19 cellular contexts compared by ENCODE assay signal in the genomic region with DNA sequence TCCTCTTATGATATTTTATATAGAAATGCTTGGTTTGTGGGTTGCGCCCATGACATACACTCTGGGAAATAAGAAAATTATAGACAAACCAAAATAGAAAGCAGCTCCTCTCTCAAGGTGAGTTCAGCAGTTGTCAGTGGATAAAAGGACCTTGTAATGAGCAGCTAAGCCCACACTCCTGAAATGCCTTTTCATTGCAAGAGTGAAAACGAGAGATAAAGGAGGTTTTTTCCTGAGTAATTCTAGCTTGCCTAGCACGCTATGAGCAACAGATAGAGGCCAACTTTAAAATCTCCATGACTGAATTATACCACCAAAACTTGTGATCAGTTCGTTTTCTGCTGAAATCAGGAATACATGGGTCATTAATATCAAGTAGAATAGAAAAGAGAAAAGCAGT.
DNase-seq lines count a peak whose midpoint lies in the region; ATAC-seq, FAIRE-seq and TF ChIP-seq lines count a peak whose summit lies in the region.
"Had no signal": no experiment of that assay in that cellular context is flagged by ENCODE, and none has a peak within 500 bp of the region (broad histone marks: within the 10 kb centered on the region; RNA-seq: fewer than 3 reads in every experiment).

No MANE protein-coding gene starts in this region.

- H3K27ac Mint-ChIP-seq in activated T-cell treated with anti-CD3 and anti-CD28 coated beads, Interleukin-2, amount 50 U/mL, for 24 hours: peak overlapping the region; percentile 33
- peak overlapping the region; percentile 12 for H3K27ac Mint-ChIP-seq in chondrocyte (ENCODE audit: unreplicated experiment)
- H3K27ac Mint-ChIP-seq: CD4-positive, alpha-beta memory T cell had no signal

- no peaks in the 10 kb centered on the region for H3K9me3 Mint-ChIP-seq in activated T-cell treated with anti-CD3 and anti-CD28 coated beads, Interleukin-2, amount 50 U/mL, for 24 hours
- no peaks in the 10 kb centered on the region for H3K9me3 Mint-ChIP-seq in chondrocyte (ENCODE audit: low read depth)
- H3K9me3 Mint-ChIP-seq: CD4-positive, alpha-beta memory T cell had no signal

- H3K4me2 ChIP-seq in A549: no peak overlapping the region

- TF ChIP-seq RAD21 in A549 (conservative IDR thresholded peaks at IDR 0.05 in 1 of 2, IDR thresholded peaks at IDR 0.05 in 1 of 2): no peak

- WGBS in A549 (ENCODE audit: missing lambda C conversion rate): 62% methylated on average over 4 of the region's 4 CpGs

- POLR2A ChIA-PET in A549 (lab: Yijun Ruan, JAX): no interaction called here
- POLR2A ChIA-PET in HEK293 (lab: Yijun Ruan, JAX): no interaction called here

- no peaks in the 10 kb centered on the region for H3K36me3 ChIP-seq in HEK293 (ENCODE audit: control insufficient read depth in 2 of 2, insufficient read depth in 1 of 2, low read length in 2 of 2)
- no peaks in the 10 kb centered on the region for H3K36me3 ChIP-seq in brain microvascular endothelial cell (replicated peaks)
- H3K36me3 ChIP-seq: BE2C had no signal

- no peak for TF ChIP-seq POLR2A in A549 (IDR thresholded peaks at IDR 0.05; ENCODE audit: low read length)

- no peak for ATAC-seq in A549
- ATAC-seq in HG02571 (IDR thresholded peaks at IDR 0.05; ENCODE audit: unreplicated experiment): no peak
- ATAC-seq: HCT116 had no signal

- H3K27ac ChIP-seq in A549 (no peak overlapping the region), HEK293 (ENCODE audit: extremely low read depth, low read depth, low read length) (no peak overlapping the region), brain microvascular endothelial cell (no peak overlapping the region)
- H3K27ac ChIP-seq: C4-2B had no signal

- H3K4me1 ChIP-seq in A549: peaks cover 19% of the 10 kb centered on the region
- peaks cover 28% of the 10 kb centered on the region for H3K4me1 ChIP-seq in HEK293 (ENCODE audit: control insufficient read depth, insufficient read depth, low read length)
- H3K4me1 ChIP-seq: BE2C had no signal

- no peaks in the 10 kb centered on the region for H3K9me3 ChIP-seq in A549
- no peaks in the 10 kb centered on the region for H3K9me3 ChIP-seq in HEK293 (ENCODE audit: control insufficient read depth, insufficient read depth, low read depth, low read length)
- H3K9me3 ChIP-seq: BE2C had no signal

- H3K4me3 Mint-ChIP-seq in activated T-cell treated with anti-CD3 and anti-CD28 coated beads, Interleukin-2, amount 50 U/mL, for 24 hours: no peak overlapping the region
- no peak overlapping the region for H3K4me3 Mint-ChIP-seq in chondrocyte (ENCODE audit: unreplicated experiment)
- H3K4me3 Mint-ChIP-seq: CD4-positive, alpha-beta memory T cell had no signal

- peak; percentile 7 for FAIRE-seq in A549 (lab: Jason Lieb, UNC)
- FAIRE-seq: D721Med, G401.6, GM19239 had no signal

- no peaks in the 10 kb centered on the region for H3K27me3 ChIP-seq in brain microvascular endothelial cell (replicated peaks)
- H3K27me3 ChIP-seq: BE2C had no signal

- peaks cover 43% of the 10 kb centered on the region for H3K36me3 Mint-ChIP-seq in activated T-cell treated with anti-CD3 and anti-CD28 coated beads, Interleukin-2, amount 50 U/mL, for 24 hours (ENCODE audit: low read depth)
- H3K36me3 Mint-ChIP-seq in chondrocyte (ENCODE audit: low read depth): no peaks in the 10 kb centered on the region

- in situ Hi-C loops in brain microvascular endothelial cell (cut with HindIII; ENCODE audit: low pct_ligation_motif_present, low sequenced_read_pairs): no loop called here

- no peak for TF ChIP-seq CTCF in A549 (IDR thresholded peaks at IDR 0.05)
- no peak for TF ChIP-seq CTCF in HEK293 (tag by site-specific recombination; IDR thresholded peaks at IDR 0.05)
- TF ChIP-seq CTCF in chondrocyte (IDR thresholded peaks at IDR 0.05): no peak
- no peak for TF ChIP-seq CTCF in brain microvascular endothelial cell (IDR thresholded peaks at IDR 0.05; ENCODE audit: low read depth, low read length, missing control alignments)

- H3K4me3 ChIP-seq in A549: no peak overlapping the region
- no peak overlapping the region for H3K4me3 ChIP-seq in HEK293 (ENCODE audit: low read depth, low read length)
- H3K4me3 ChIP-seq in brain microvascular endothelial cell (ENCODE audit: low read depth, low read length): no peak overlapping the region

- H3K4me1 Mint-ChIP-seq in activated T-cell treated with anti-CD3 and anti-CD28 coated beads, Interleukin-2, amount 50 U/mL, for 24 hours (ENCODE audit: low read depth): peaks cover 22% of the 10 kb centered on the region
- peaks cover 39% of the 10 kb centered on the region for H3K4me1 Mint-ChIP-seq in chondrocyte (ENCODE audit: low read depth)

- TF ChIP-seq EP300 in A549 (IDR thresholded peaks at IDR 0.05): no peak

- no peaks in the 10 kb centered on the region for H3K27me3 Mint-ChIP-seq in activated T-cell treated with anti-CD3 and anti-CD28 coated beads, Interleukin-2, amount 50 U/mL, for 24 hours
- no peaks in the 10 kb centered on the region for H3K27me3 Mint-ChIP-seq in chondrocyte (ENCODE audit: low read depth)
- H3K27me3 Mint-ChIP-seq: CD4-positive, alpha-beta memory T cell had no signal

- no peak for DNase-seq in activated T-cell treated with anti-CD3 and anti-CD28 coated beads, Interleukin-2, amount 50 U/mL, for 24 hours
- DNase-seq in activated T-cell treated with anti-CD3 and anti-CD28 coated beads, Interleukin-2, amount 50 U/mL, for 1 hour: no peak
- DNase-seq in A549 (ENCODE audit: low read depth in 1 of 2, low spot score in 1 of 2): no peak
- DNase-seq in chondrocyte (ENCODE audit: low spot score): no peak
- no peak for DNase-seq in UCSD-AML1 (lab: John Stamatoyannopoulos, UW; ENCODE audit: unreplicated experiment)
- no peak for DNase-seq in brain microvascular endothelial cell
- DNase-seq: BE2C; CD4-positive, alpha-beta memory T cell; DMS153; DMS79 treated with DMSO at 0.1 percent for 48 hours; EL; IMR-90 had no signal

- CTCF ChIA-PET in A549 (lab: Yijun Ruan, JAX): interaction anchor here (0.6 to 2.7 kb wide), 5 partner anchors 8 to 132 kb away, joined by 3 to 10 read pairs (median 3); no protein-coding TSS in a partner anchor
- CTCF ChIA-PET in HEK293 (lab: Yijun Ruan, JAX): interaction anchor here (2.7 kb wide), 1 partner anchor 372 kb away, joined by 8 read pairs; no protein-coding TSS in a partner anchor

TF ChIP-seq in A549, 52 proteins besides CTCF, POLR2A, EP300 and RAD21 (continues in another document):
- TF ChIP-seq, protein P1, sequence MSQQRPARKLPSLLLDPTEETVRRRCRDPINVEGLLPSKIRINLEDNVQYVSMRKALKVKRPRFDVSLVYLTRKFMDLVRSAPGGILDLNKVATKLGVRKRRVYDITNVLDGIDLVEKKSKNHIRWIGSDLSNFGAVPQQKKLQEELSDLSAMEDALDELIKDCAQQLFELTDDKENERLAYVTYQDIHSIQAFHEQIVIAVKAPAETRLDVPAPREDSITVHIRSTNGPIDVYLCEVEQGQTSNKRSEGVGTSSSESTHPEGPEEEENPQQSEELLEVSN (IDR thresholded peaks at IDR 0.05; ENCODE audit: borderline replicate concordance, low read depth): no peak
- TF ChIP-seq CHD2 (IDR thresholded peaks at IDR 0.05; ENCODE audit: low read length, partially characterized antibody): no peak
- TF ChIP-seq GATA3 (IDR thresholded peaks at IDR 0.05; ENCODE audit: borderline replicate concordance): no peak
- no peak for TF ChIP-seq HEYL (CRISPR knock-in tag; IDR thresholded peaks at IDR 0.05)
- TF ChIP-seq RCOR1 (IDR thresholded peaks at IDR 0.05; ENCODE audit: low read depth, low read length): no peak
- no peak for TF ChIP-seq HMGXB4 (CRISPR knock-in tag; IDR thresholded peaks at IDR 0.05; ENCODE audit: borderline replicate concordance)
- TF ChIP-seq ZC3H11A (IDR thresholded peaks at IDR 0.05): no peak
- no peak for TF ChIP-seq FOSB (CRISPR knock-in tag; IDR thresholded peaks at IDR 0.05)

TF ChIP-seq in HEK293, 187 proteins besides CTCF, POLR2A, EP300 and RAD21:
- TF ChIP-seq FEZF1 (tag by site-specific recombination; IDR thresholded peaks at IDR 0.05) (peak; percentile 61; the same call in 1 of the 2 replicates), ZNF654 (tag by site-specific recombination; IDR thresholded peaks at IDR 0.05; ENCODE audit: low read depth) (no peak), ZNF302 (tag by site-specific recombination; IDR thresholded peaks at IDR 0.05; ENCODE audit: low read depth) (no peak)
